9 cellular contexts compared by ENCODE assay signal in the genomic region with DNA sequence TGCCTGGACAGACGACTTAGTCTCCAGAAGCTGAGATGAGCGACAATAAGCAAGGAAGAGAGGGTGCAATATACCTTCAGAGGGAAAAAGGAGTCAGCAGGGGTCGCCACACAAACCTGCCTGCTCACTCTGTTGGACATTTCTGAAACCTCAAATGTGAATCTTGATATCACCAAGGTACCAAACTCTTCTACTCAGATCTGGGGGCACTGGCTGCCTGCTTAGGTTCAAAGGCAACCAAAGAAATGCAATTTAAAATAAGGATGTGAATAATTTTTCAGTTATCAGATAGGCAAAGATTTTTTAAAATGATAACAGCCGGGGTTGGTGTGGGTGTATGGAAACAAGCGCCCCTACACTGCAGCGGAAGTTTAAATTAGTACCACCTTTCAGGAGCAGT.
DNase-seq lines count a peak whose midpoint lies in the region; ATAC-seq and TF ChIP-seq lines count a peak whose summit lies in the region.
"Had no signal": no experiment of that assay in that cellular context is flagged by ENCODE, and none has a peak within 500 bp of the region (broad histone marks: within the 10 kb centered on the region; RNA-seq: fewer than 3 reads in every experiment).

No MANE protein-coding gene starts in this region.

- peaks cover 4% of the 10 kb centered on the region; the same call in 1 of the 2 replicates for H3K9me3 Mint-ChIP-seq in HFFc6

- no peak overlapping the region for H3K4me3 Mint-ChIP-seq in HFFc6

- H3K4me1 Mint-ChIP-seq in HFFc6 (ENCODE audit: low read depth), result peaks cover 65% of the 10 kb centered on the region

- DNase-seq in DMS 273 (lab: John Stamatoyannopoulos, UW; ENCODE audit: unreplicated experiment) (peak; percentile 14), DMS 273 treated with DMSO at 0.1 percent for 48 hours (lab: John Stamatoyannopoulos, UW) (no peak), HFFc6 (no peak), germinal center (ENCODE audit: low spot score) (peak; percentile 40), GOT3 (lab: John Stamatoyannopoulos, UW) (no peak), NCI-H2227 (lab: John Stamatoyannopoulos, UW; ENCODE audit: unreplicated experiment) (no peak)
- DNase-seq in activated CD4-positive, alpha-beta T cell treated with anti-CD3 and anti-CD28 coated beads, Interleukin-2, amount 50 U/mL, for 1 hour, result peak; percentile 8
- DNase-seq: NCI-H226 had no signal

- no peaks in the 10 kb centered on the region for H3K27me3 Mint-ChIP-seq in HFFc6 (ENCODE audit: insufficient read depth)

- no peak for ATAC-seq in GM19397 (IDR thresholded peaks at IDR 0.05; ENCODE audit: unreplicated experiment)

- H3K27ac Mint-ChIP-seq in HFFc6, result no peak overlapping the region

- TF ChIP-seq CTCF in HFFc6 (IDR thresholded peaks at IDR 0.05), result peak; percentile 28; the same call in 1 of the 2 replicates

- 0 out of 2 replicates have a peak, but pooled peaks cover 4% of the 10 kb centered on the region for H3K36me3 Mint-ChIP-seq in HFFc6 (ENCODE audit: low read depth)

Comparison
In these comparisons a context has a peak if more than half of its experiments do, and no peak if none do; other contexts are left out.
1. DNase-seq: peak in DMS 273 (single experiment), activated CD4-positive, alpha-beta T cell treated with anti-CD3 and anti-CD28 coated beads, Interleukin-2, amount 50 U/mL, for 1 hour (single experiment) and germinal center (single experiment); none in DMS 273 treated with DMSO at 0.1 percent for 48 hours (single experiment), HFFc6 (single experiment), GOT3 (single experiment) and NCI-H2227 (single experiment).